ENCODE assay signal across 26 cellular contexts in genomic region chr11:5698281-5698680, GRCh38. TPM values are rescaled to one million over a fixed set of nuclear protein-coding genes. Genes with fewer than 3 reads are reported as not detected.
A peak's percentile ranks its signal among the peaks of the same experiment; 100 is the strongest.
DNase-seq lines count a peak whose midpoint lies in the region; ATAC-seq and TF ChIP-seq lines count a peak whose summit lies in the region.
"Had no signal": no experiment of that assay in that cellular context is flagged by ENCODE, and none has a peak within 500 bp of the region (broad histone marks: within the 10 kb centered on the region; RNA-seq: fewer than 3 reads in every experiment).

No MANE protein-coding gene starts in this region.

- intact Hi-C loops in activated CD8-positive, alpha-beta T cell treated with anti-CD3 and anti-CD28 coated beads for 36 hours (cut with micrococcal nuclease), result no loop called here

- H3K9me3 ChIP-seq in right atrium auricular region, result no peaks in the 10 kb centered on the region
- H3K9me3 ChIP-seq: neutrophil, stomach had no signal

- H3K4me3 Mint-ChIP-seq in stimulated activated naive CD8-positive, alpha-beta T cell treated with anti-CD3 and anti-CD28 coated beads, Interleukin-15, Interleukin-2, amounts not matched to agents 100 ng/mL and 50 ng/mL, for 24 hours, result no peak overlapping the region
- no peak overlapping the region for H3K4me3 Mint-ChIP-seq in stimulated activated naive CD8-positive, alpha-beta T cell treated with anti-CD3 and anti-CD28 coated beads, Interleukin-15, amount 100 ng/mL, for 72 hours
- no peak overlapping the region for H3K4me3 Mint-ChIP-seq in activated CD8-positive, alpha-beta T cell treated with anti-CD3 and anti-CD28 coated beads for 36 hours
- no peak overlapping the region for H3K4me3 Mint-ChIP-seq in immature natural killer cell
- H3K4me3 Mint-ChIP-seq: activated naive CD8-positive, alpha-beta T cell treated with anti-CD3 and anti-CD28 coated beads, Interleukin-2, amount 10 ng/mL, durations not matched to agents 7 days and 5 days; activated T-cell treated with anti-CD3 and anti-CD28 coated beads, Interleukin-2, amount 50 U/mL, for 72 hours had no signal

- CTCF ChIA-PET in activated CD8-positive, alpha-beta T cell treated with anti-CD3 and anti-CD28 coated beads for 36 hours (lab: Charles Lee), result interaction anchor here (0.8 to 1.3 kb wide), 2 partner anchors 14 to 15 kb away, joined by 3 to 4 read pairs; partner anchors contain the start of gene TRIM5

- no peaks in the 10 kb centered on the region for H3K9me3 Mint-ChIP-seq in stimulated activated naive CD8-positive, alpha-beta T cell treated with anti-CD3 and anti-CD28 coated beads, Interleukin-15, Interleukin-2, amounts not matched to agents 100 ng/mL and 50 ng/mL, for 24 hours
- H3K9me3 Mint-ChIP-seq in stimulated activated naive CD8-positive, alpha-beta T cell treated with anti-CD3 and anti-CD28 coated beads, Interleukin-15, amount 100 ng/mL, for 72 hours, result no peaks in the 10 kb centered on the region
- H3K9me3 Mint-ChIP-seq in activated CD8-positive, alpha-beta T cell treated with anti-CD3 and anti-CD28 coated beads for 36 hours, result no peaks in the 10 kb centered on the region
- no peaks in the 10 kb centered on the region for H3K9me3 Mint-ChIP-seq in immature natural killer cell
- H3K9me3 Mint-ChIP-seq: activated naive CD8-positive, alpha-beta T cell treated with anti-CD3 and anti-CD28 coated beads, Interleukin-2, amount 10 ng/mL, durations not matched to agents 7 days and 5 days; activated T-cell treated with anti-CD3 and anti-CD28 coated beads, Interleukin-2, amount 50 U/mL, for 72 hours had no signal

- no peak for ATAC-seq in stimulated activated naive CD8-positive, alpha-beta T cell treated with anti-CD3 and anti-CD28 coated beads, Interleukin-15, amount 100 ng/mL, for 72 hours
- no peak for ATAC-seq in activated CD8-positive, alpha-beta T cell treated with anti-CD3 and anti-CD28 coated beads for 36 hours
- ATAC-seq in activated CD4-positive, CD25-positive, alpha-beta regulatory T cell treated with anti-CD3 and anti-CD28 coated beads, Interleukin-2, amount 50 U/mL, for 24 hours, result no peak
- ATAC-seq: activated T-cell treated with anti-CD3 and anti-CD28 coated beads, Interleukin-2, amount 50 U/mL, for 72 hours; right cardiac atrium had no signal

- H3K27me3 ChIP-seq in right atrium auricular region, result no peaks in the 10 kb centered on the region
- H3K27me3 ChIP-seq: cardiac muscle cell, neutrophil, stomach had no signal

- peak overlapping the region; percentile 50 for H3K27ac Mint-ChIP-seq in stimulated activated naive CD8-positive, alpha-beta T cell treated with anti-CD3 and anti-CD28 coated beads, Interleukin-15, Interleukin-2, amounts not matched to agents 100 ng/mL and 50 ng/mL, for 24 hours
- no peak overlapping the region for H3K27ac Mint-ChIP-seq in stimulated activated naive CD8-positive, alpha-beta T cell treated with anti-CD3 and anti-CD28 coated beads, Interleukin-15, amount 100 ng/mL, for 72 hours
- H3K27ac Mint-ChIP-seq in activated CD8-positive, alpha-beta T cell treated with anti-CD3 and anti-CD28 coated beads for 36 hours, result peak overlapping the region; percentile 64
- H3K27ac Mint-ChIP-seq in immature natural killer cell, result peak overlapping the region; percentile 5 to 71 (median 61)
- H3K27ac Mint-ChIP-seq: activated naive CD8-positive, alpha-beta T cell treated with anti-CD3 and anti-CD28 coated beads, Interleukin-2, amount 10 ng/mL, durations not matched to agents 7 days and 5 days; activated T-cell treated with anti-CD3 and anti-CD28 coated beads, Interleukin-2, amount 50 U/mL, for 72 hours had no signal

- no peak for TF ChIP-seq CTCF in activated CD8-positive, alpha-beta T cell treated with anti-CD3 and anti-CD28 coated beads for 36 hours (IDR thresholded peaks at IDR 0.05)
- no peak for TF ChIP-seq CTCF in right atrium auricular region (IDR thresholded peaks at IDR 0.05)

- H3K36me3 ChIP-seq in right atrium auricular region, result peaks cover 6% of the 10 kb centered on the region
- H3K36me3 ChIP-seq: cardiac muscle cell had no signal

- no peaks in the 10 kb centered on the region for H3K27me3 Mint-ChIP-seq in stimulated activated naive CD8-positive, alpha-beta T cell treated with anti-CD3 and anti-CD28 coated beads, Interleukin-15, Interleukin-2, amounts not matched to agents 100 ng/mL and 50 ng/mL, for 24 hours
- H3K27me3 Mint-ChIP-seq in stimulated activated naive CD8-positive, alpha-beta T cell treated with anti-CD3 and anti-CD28 coated beads, Interleukin-15, amount 100 ng/mL, for 72 hours, result no peaks in the 10 kb centered on the region
- no peaks in the 10 kb centered on the region for H3K27me3 Mint-ChIP-seq in activated CD8-positive, alpha-beta T cell treated with anti-CD3 and anti-CD28 coated beads for 36 hours
- peaks cover 0 to 3% (median 0%) of the 10 kb centered on the region in 3 donors for H3K27me3 Mint-ChIP-seq in immature natural killer cell (ENCODE audit: low read depth in 3 of 3)
- H3K27me3 Mint-ChIP-seq: activated naive CD8-positive, alpha-beta T cell treated with anti-CD3 and anti-CD28 coated beads, Interleukin-2, amount 10 ng/mL, durations not matched to agents 7 days and 5 days had no signal

- H3K27ac ChIP-seq in right atrium auricular region, result no peak overlapping the region
- H3K27ac ChIP-seq: cardiac muscle cell, neutrophil, stomach had no signal

- no peak for DNase-seq in stimulated activated naive CD8-positive, alpha-beta T cell treated with anti-CD3 and anti-CD28 coated beads, Interleukin-15, amount 100 ng/mL, for 72 hours
- DNase-seq in activated CD8-positive, alpha-beta T cell treated with anti-CD3 and anti-CD28 coated beads for 36 hours, result no peak
- DNase-seq in immature natural killer cell (no peak), right atrium auricular region (ENCODE audit: low spot score) (no peak), NCI-H2029 (lab: John Stamatoyannopoulos, UW) (no peak)
- DNase-seq: activated CD4-positive, alpha-beta T cell treated with anti-CD3 and anti-CD28 coated beads for 4 hours; activated naive CD8-positive, alpha-beta T cell treated with anti-CD3 and anti-CD28 coated beads, Interleukin-2, amount 10 ng/mL, durations not matched to agents 7 days and 5 days; activated T-cell treated with anti-CD3 and anti-CD28 coated beads, Interleukin-2, amount 50 U/mL, for 72 hours; COR-L47; cortex of kidney; DMS53; mesenchymal stem cell; MV-4-11; NCI-H1436 treated with DMSO at 0.1 percent for 48 hours; NCI-H748 treated with DMSO at 0.1 percent for 48 hours; posterior cingulate gyrus; right cardiac atrium; SHP77 treated with DMSO at 0.1 percent for 48 hours; stomach had no signal

- H3K4me3 ChIP-seq in right atrium auricular region, result no peak overlapping the region
- H3K4me3 ChIP-seq: cardiac muscle cell, smooth muscle cell, stomach had no signal

- POLR2A ChIA-PET in activated CD8-positive, alpha-beta T cell treated with anti-CD3 and anti-CD28 coated beads for 36 hours (lab: Charles Lee), result interaction anchor here (1.2 kb wide), 1 partner anchor 8 kb away, joined by 3 read pairs; no protein-coding TSS in a partner anchor

- H3K4me1 ChIP-seq in right atrium auricular region, result no peaks in the 10 kb centered on the region
- H3K4me1 ChIP-seq: stomach had no signal

- H3K4me1 Mint-ChIP-seq in stimulated activated naive CD8-positive, alpha-beta T cell treated with anti-CD3 and anti-CD28 coated beads, Interleukin-15, Interleukin-2, amounts not matched to agents 100 ng/mL and 50 ng/mL, for 24 hours (ENCODE audit: low read depth), result peaks cover 83% of the 10 kb centered on the region
- H3K4me1 Mint-ChIP-seq in stimulated activated naive CD8-positive, alpha-beta T cell treated with anti-CD3 and anti-CD28 coated beads, Interleukin-15, amount 100 ng/mL, for 72 hours, result peaks cover 87% of the 10 kb centered on the region
- H3K4me1 Mint-ChIP-seq in activated CD8-positive, alpha-beta T cell treated with anti-CD3 and anti-CD28 coated beads for 36 hours (ENCODE audit: low read depth), result peaks cover 72% of the 10 kb centered on the region
- peaks cover 61 to 82% of the 10 kb centered on the region in 2 donors for H3K4me1 Mint-ChIP-seq in immature natural killer cell

- H3K36me3 Mint-ChIP-seq in stimulated activated naive CD8-positive, alpha-beta T cell treated with anti-CD3 and anti-CD28 coated beads, Interleukin-15, Interleukin-2, amounts not matched to agents 100 ng/mL and 50 ng/mL, for 24 hours (ENCODE audit: low read depth), result peaks cover 80% of the 10 kb centered on the region
- peaks cover 70% of the 10 kb centered on the region for H3K36me3 Mint-ChIP-seq in activated CD8-positive, alpha-beta T cell treated with anti-CD3 and anti-CD28 coated beads for 36 hours (ENCODE audit: low read depth)
- peaks cover 16 to 61% (median 47%) of the 10 kb centered on the region in 3 donors for H3K36me3 Mint-ChIP-seq in immature natural killer cell

RNA-seq across cellular contexts. Expression of gene TRIM22, which starts 8.7 kb away (rescaled TPM):
- 100 to 1,000 TPM; 138 to 149 TPM for total RNA-seq in activated CD8-positive, alpha-beta T cell treated with anti-CD3 and anti-CD28 coated beads for 36 hours
- 100 to 1,000 TPM; 148 to 196 (median 166) TPM for polyA plus RNA-seq in immature natural killer cell
- 10 to 100 TPM in 1 of 2 donors, 1 to 10 TPM in 1; 7.6 to 12.8 TPM for total RNA-seq in right atrium auricular region
- total RNA-seq: cardiac muscle cell had no signal

RNA-seq across cellular contexts. Expression of gene TRIM5, which starts 13.4 kb away (rescaled TPM):
- total RNA-seq in activated CD8-positive, alpha-beta T cell treated with anti-CD3 and anti-CD28 coated beads for 36 hours, result 10 to 100 TPM; 21.5 TPM
- polyA plus RNA-seq in immature natural killer cell, result 10 to 100 TPM in 2 of 3 donors, 1 to 10 TPM in 1; 8.9 to 19.8 (median 14.6) TPM
- 10 to 100 TPM in 1 of 2 donors, 1 to 10 TPM in 1; 7.9 to 10.0 TPM for total RNA-seq in right atrium auricular region

RNA-seq across cellular contexts. Expression of gene OR56B1, which starts 38.0 kb away (rescaled TPM):
- under 1 TPM in 1 of 2 experiments, not detected in 1; 0.25 TPM for total RNA-seq in activated CD8-positive, alpha-beta T cell treated with anti-CD3 and anti-CD28 coated beads for 36 hours
- polyA plus RNA-seq in immature natural killer cell, result under 1 TPM in 1 of 3 donors, not detected in 2; 0.28 TPM
- total RNA-seq in right atrium auricular region, result not detected
- total RNA-seq: astrocyte, cardiac muscle cell, right cardiac atrium, smooth muscle cell had no signal
- polyA plus RNA-seq: cardiac muscle cell, esophagus, right cardiac atrium, smooth muscle cell, stomach had no signal

RNA-seq across cellular contexts. Expression of gene OR52N4, which starts 55.8 kb away (rescaled TPM):
- 1 to 10 TPM in 1 of 2 experiments, under 1 TPM in 1; 0.47 to 1.1 TPM for total RNA-seq in activated CD8-positive, alpha-beta T cell treated with anti-CD3 and anti-CD28 coated beads for 36 hours
- not detected for polyA plus RNA-seq in immature natural killer cell
- total RNA-seq in right atrium auricular region, result not detected
- total RNA-seq: astrocyte, cardiac muscle cell, right cardiac atrium, stomach had no signal
- polyA plus RNA-seq: cardiac muscle cell, right cardiac atrium, smooth muscle cell had no signal

Comparison
In these comparisons a context has a peak if more than half of its experiments do, and no peak if none do; other contexts are left out.
1. H3K27ac Mint-ChIP-seq: peak in stimulated activated naive CD8-positive, alpha-beta T cell treated with anti-CD3 and anti-CD28 coated beads, Interleukin-15, Interleukin-2, amounts not matched to agents 100 ng/mL and 50 ng/mL, for 24 hours (single experiment), activated CD8-positive, alpha-beta T cell treated with anti-CD3 and anti-CD28 coated beads for 36 hours (single experiment) and immature natural killer cell (6 of 6); none in stimulated activated naive CD8-positive, alpha-beta T cell treated with anti-CD3 and anti-CD28 coated beads, Interleukin-15, amount 100 ng/mL, for 72 hours (0 of 2).
2. RNA of gene TRIM22, which starts 8.7 kb away (total RNA-seq): 138 to 149 TPM in activated CD8-positive, alpha-beta T cell treated with anti-CD3 and anti-CD28 coated beads for 36 hours; 7.6 to 12.8 TPM in right atrium auricular region; every median in the first group is over 10 times any median in the second.